8 cellular contexts compared by ENCODE assay signal in the genomic region with DNA sequence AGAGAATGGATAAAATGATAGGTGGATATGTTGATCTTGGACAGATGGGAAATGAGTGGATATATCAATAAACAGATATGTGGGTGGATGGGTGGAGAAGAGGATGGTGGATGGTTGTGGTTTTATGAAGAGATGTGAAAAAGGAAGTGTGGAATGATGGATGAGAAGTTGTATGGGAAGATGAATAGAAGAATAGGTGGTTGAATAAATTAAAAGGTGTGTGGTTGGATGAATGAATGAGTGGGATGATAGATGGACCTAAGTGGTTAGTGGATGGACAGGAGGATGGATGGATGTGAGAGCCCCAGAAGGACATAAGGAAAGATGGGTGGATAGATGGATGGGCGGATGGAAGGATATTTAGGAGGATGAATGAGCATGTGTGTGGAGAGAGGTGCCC. TPM values are rescaled to one million over a fixed set of nuclear protein-coding genes. Genes with fewer than 3 reads are reported as not detected.
DNase-seq lines count a peak whose midpoint lies in the region; ATAC-seq and TF ChIP-seq lines count a peak whose summit lies in the region.

No MANE protein-coding gene starts in this region.

- 53 to 57% methylated on average over 1 of the region's 1 CpG for WGBS in gastroesophageal sphincter (ENCODE audit: low coverage in 1 of 2), 2 donors

- H3K27me3 ChIP-seq in gastroesophageal sphincter, result no peaks in the 10 kb centered on the region

- no peak for TF ChIP-seq EP300 in gastroesophageal sphincter (IDR thresholded peaks at IDR 0.05)

- intact Hi-C loops in posterior vena cava (cut with DNase I), result loop anchor here in 1 of 2 donors (10.0 kb wide), 1 partner anchor 257 kb away; no protein-coding TSS in a partner anchor

- no peak for TF ChIP-seq CTCF in gastroesophageal sphincter (IDR thresholded peaks at IDR 0.05)

- no peak for ATAC-seq in activated CD8-positive, alpha-beta T cell treated with anti-CD3 and anti-CD28 coated beads, Interleukin-2, amount 10 ng/mL, durations not matched to agents 7 days and 5 days
- ATAC-seq in gastroesophageal sphincter, result no peak
- ATAC-seq in stimulated activated naive CD8-positive, alpha-beta T cell treated with anti-CD3 and anti-CD28 coated beads, Interleukin-15, amount 100 ng/mL, for 72 hours, result no peak

- H3K27me3 Mint-ChIP-seq in T-helper 1 cell treated with Interleukin-12 subunit alpha and Interleukin-12 subunit beta and Interleukin-4 antibody, amounts not matched to agents 30 μg/mL and 1 μg/mL, for 36 hours (ENCODE audit: low read depth), result peaks cover 17% of the 10 kb centered on the region
- H3K27me3 Mint-ChIP-seq in activated CD8-positive, alpha-beta T cell treated with anti-CD3 and anti-CD28 coated beads, Interleukin-2, amount 10 ng/mL, durations not matched to agents 7 days and 5 days (ENCODE audit: low read depth), result no peaks in the 10 kb centered on the region
- no peaks in the 10 kb centered on the region for H3K27me3 Mint-ChIP-seq in stimulated activated naive CD8-positive, alpha-beta T cell treated with anti-CD3 and anti-CD28 coated beads, Interleukin-15, amount 100 ng/mL, for 72 hours

- peak overlapping the region in 3 of 4 donors; percentile 94 to 95 (median 95) for H3K27ac ChIP-seq in gastroesophageal sphincter

- no peaks in the 10 kb centered on the region for H3K9me3 Mint-ChIP-seq in T-helper 1 cell treated with Interleukin-12 subunit alpha and Interleukin-12 subunit beta and Interleukin-4 antibody, amounts not matched to agents 30 μg/mL and 1 μg/mL, for 36 hours
- no peaks in the 10 kb centered on the region for H3K9me3 Mint-ChIP-seq in activated CD8-positive, alpha-beta T cell treated with anti-CD3 and anti-CD28 coated beads, Interleukin-2, amount 10 ng/mL, durations not matched to agents 7 days and 5 days (ENCODE audit: insufficient read depth)
- peaks cover 0 to 4% of the 10 kb centered on the region in 2 donors for H3K9me3 Mint-ChIP-seq in stimulated activated naive CD8-positive, alpha-beta T cell treated with anti-CD3 and anti-CD28 coated beads, Interleukin-15, amount 100 ng/mL, for 72 hours

- TF ChIP-seq POLR2A in gastroesophageal sphincter (IDR thresholded peaks at IDR 0.05), result no peak

- peak overlapping the region in 1 of 2 donors; percentile 87 for H3K4me3 ChIP-seq in gastroesophageal sphincter

- H3K36me3 ChIP-seq in gastroesophageal sphincter, result no peaks in the 10 kb centered on the region

- CTCF ChIA-PET in activated CD8-positive, alpha-beta T cell treated with anti-CD3 and anti-CD28 coated beads, Interleukin-2, amount 10 ng/mL, durations not matched to agents 7 days and 5 days (lab: Charles Lee), result interaction anchor here (0.6 to 9.6 kb wide), 9 partner anchors 9 to 138 kb away, joined by 3 to 218 read pairs (median 5); no protein-coding TSS in a partner anchor

- peaks cover 17% of the 10 kb centered on the region for H3K36me3 Mint-ChIP-seq in T-helper 1 cell treated with Interleukin-12 subunit alpha and Interleukin-12 subunit beta and Interleukin-4 antibody, amounts not matched to agents 30 μg/mL and 1 μg/mL, for 36 hours (ENCODE audit: low read depth)
- H3K36me3 Mint-ChIP-seq in activated CD8-positive, alpha-beta T cell treated with anti-CD3 and anti-CD28 coated beads, Interleukin-2, amount 10 ng/mL, durations not matched to agents 7 days and 5 days (ENCODE audit: low read depth), result peaks cover 30% of the 10 kb centered on the region

- peaks cover 0 to 36% (median 4%) of the 10 kb centered on the region in 3 donors for H3K4me1 ChIP-seq in gastroesophageal sphincter

- DNase-seq in T-helper 1 cell (no peak), Kasumi-1 (lab: John Stamatoyannopoulos, UW) (no peak), posterior vena cava (ENCODE audit: low spot score) (no peak), NCI-H146 treated with DMSO at 0.1 percent for 48 hours (lab: John Stamatoyannopoulos, UW; ENCODE audit: unreplicated experiment) (no peak)
- DNase-seq in activated CD8-positive, alpha-beta T cell treated with anti-CD3 and anti-CD28 coated beads, Interleukin-2, amount 10 ng/mL, durations not matched to agents 7 days and 5 days, result no peak
- no peak for DNase-seq in stimulated activated naive CD8-positive, alpha-beta T cell treated with anti-CD3 and anti-CD28 coated beads, Interleukin-15, amount 100 ng/mL, for 72 hours

- peaks cover 41% of the 10 kb centered on the region for H3K4me1 Mint-ChIP-seq in T-helper 1 cell treated with Interleukin-12 subunit alpha and Interleukin-12 subunit beta and Interleukin-4 antibody, amounts not matched to agents 30 μg/mL and 1 μg/mL, for 36 hours (ENCODE audit: low read depth)
- peaks cover 39% of the 10 kb centered on the region for H3K4me1 Mint-ChIP-seq in activated CD8-positive, alpha-beta T cell treated with anti-CD3 and anti-CD28 coated beads, Interleukin-2, amount 10 ng/mL, durations not matched to agents 7 days and 5 days (ENCODE audit: low read depth)
- peaks cover 51% of the 10 kb centered on the region for H3K4me1 Mint-ChIP-seq in stimulated activated naive CD8-positive, alpha-beta T cell treated with anti-CD3 and anti-CD28 coated beads, Interleukin-15, amount 100 ng/mL, for 72 hours

- peak overlapping the region; percentile 85 for H3K4me3 Mint-ChIP-seq in T-helper 1 cell treated with Interleukin-12 subunit alpha and Interleukin-12 subunit beta and Interleukin-4 antibody, amounts not matched to agents 30 μg/mL and 1 μg/mL, for 36 hours
- peak overlapping the region; percentile 88 for H3K4me3 Mint-ChIP-seq in activated CD8-positive, alpha-beta T cell treated with anti-CD3 and anti-CD28 coated beads, Interleukin-2, amount 10 ng/mL, durations not matched to agents 7 days and 5 days
- peak overlapping the region; percentile 83 to 86 for H3K4me3 Mint-ChIP-seq in stimulated activated naive CD8-positive, alpha-beta T cell treated with anti-CD3 and anti-CD28 coated beads, Interleukin-15, amount 100 ng/mL, for 72 hours

- peak overlapping the region; percentile 42 for H3K27ac Mint-ChIP-seq in T-helper 1 cell treated with Interleukin-12 subunit alpha and Interleukin-12 subunit beta and Interleukin-4 antibody, amounts not matched to agents 30 μg/mL and 1 μg/mL, for 36 hours
- H3K27ac Mint-ChIP-seq in activated CD8-positive, alpha-beta T cell treated with anti-CD3 and anti-CD28 coated beads, Interleukin-2, amount 10 ng/mL, durations not matched to agents 7 days and 5 days, result peak overlapping the region; percentile 92
- peak overlapping the region in 1 of 2 donors; percentile 1 for H3K27ac Mint-ChIP-seq in stimulated activated naive CD8-positive, alpha-beta T cell treated with anti-CD3 and anti-CD28 coated beads, Interleukin-15, amount 100 ng/mL, for 72 hours

- no peaks in the 10 kb centered on the region for H3K9me3 ChIP-seq in gastroesophageal sphincter

- POLR2A ChIA-PET in activated CD8-positive, alpha-beta T cell treated with anti-CD3 and anti-CD28 coated beads, Interleukin-2, amount 10 ng/mL, durations not matched to agents 7 days and 5 days (lab: Charles Lee), result interaction anchor here (0.7 to 5.0 kb wide), 13 partner anchors 9 to 137 kb away, joined by 3 to 47 read pairs (median 6); no protein-coding TSS in a partner anchor

RNA-seq across cellular contexts. Expression of a gene that starts 0.9 kb away (rescaled TPM):
- 100 to 1,000 TPM; 398 to 399 TPM for total RNA-seq in activated CD8-positive, alpha-beta T cell treated with anti-CD3 and anti-CD28 coated beads, Interleukin-2, amount 10 ng/mL, durations not matched to agents 7 days and 5 days
- total RNA-seq in gastroesophageal sphincter, result 100 to 1,000 TPM; 211 to 319 (median 266) TPM
- 100 to 1,000 TPM; 219 to 562 TPM for total RNA-seq in posterior vena cava
